15 cellular contexts compared by ENCODE assay signal in genomic region chr12:104598342-104599271, GRCh38.
DNase-seq lines count a peak whose midpoint lies in the region; ATAC-seq and TF ChIP-seq lines count a peak whose summit lies in the region.
"Had no signal": no experiment of that assay in that cellular context is flagged by ENCODE, and none has a peak within 500 bp of the region (broad histone marks: within the 10 kb centered on the region; RNA-seq: fewer than 3 reads in every experiment).

No MANE protein-coding gene starts in this region.

- no peaks in the 10 kb centered on the region for H3K9me3 Mint-ChIP-seq in stimulated activated naive CD8-positive, alpha-beta T cell treated with anti-CD3 and anti-CD28 coated beads, Interleukin-15, Interleukin-2, amounts not matched to agents 100 ng/mL and 50 ng/mL, for 24 hours
- H3K9me3 Mint-ChIP-seq in stimulated activated naive CD8-positive, alpha-beta T cell treated with anti-CD3 and anti-CD28 coated beads, Interleukin-15, amount 100 ng/mL, for 72 hours: no peaks in the 10 kb centered on the region

- H3K27ac Mint-ChIP-seq in stimulated activated naive CD8-positive, alpha-beta T cell treated with anti-CD3 and anti-CD28 coated beads, Interleukin-15, Interleukin-2, amounts not matched to agents 100 ng/mL and 50 ng/mL, for 24 hours: peak overlapping the region; percentile 21
- H3K27ac Mint-ChIP-seq in stimulated activated naive CD8-positive, alpha-beta T cell treated with anti-CD3 and anti-CD28 coated beads, Interleukin-15, amount 100 ng/mL, for 72 hours: peak overlapping the region in 1 of 2 donors; percentile 26

- H3K4me3 ChIP-seq in uterus: no peak overlapping the region
- H3K4me3 ChIP-seq: hepatocyte had no signal

- H3K4me3 Mint-ChIP-seq in stimulated activated naive CD8-positive, alpha-beta T cell treated with anti-CD3 and anti-CD28 coated beads, Interleukin-15, Interleukin-2, amounts not matched to agents 100 ng/mL and 50 ng/mL, for 24 hours: no peak overlapping the region
- no peak overlapping the region for H3K4me3 Mint-ChIP-seq in stimulated activated naive CD8-positive, alpha-beta T cell treated with anti-CD3 and anti-CD28 coated beads, Interleukin-15, amount 100 ng/mL, for 72 hours

- no peaks in the 10 kb centered on the region for H3K36me3 ChIP-seq in uterus

- no peak for ATAC-seq in stimulated activated naive CD8-positive, alpha-beta T cell treated with anti-CD3 and anti-CD28 coated beads, Interleukin-15, amount 100 ng/mL, for 72 hours
- no peak for ATAC-seq in HG02970 (IDR thresholded peaks at IDR 0.05; ENCODE audit: low FRiP score, unreplicated experiment)
- ATAC-seq: right cardiac atrium had no signal

- no peak for DNase-seq in stimulated activated naive CD8-positive, alpha-beta T cell treated with anti-CD3 and anti-CD28 coated beads, Interleukin-15, amount 100 ng/mL, for 72 hours
- peak; percentile 53 for DNase-seq in UCSD-AML1 (lab: John Stamatoyannopoulos, UW; ENCODE audit: unreplicated experiment)
- peak; percentile 51 for DNase-seq in myocyte (ENCODE audit: low read depth)
- DNase-seq in uterus: no peak
- DNase-seq in NCI-H128 (lab: John Stamatoyannopoulos, UW; ENCODE audit: unreplicated experiment): no peak
- DNase-seq in epidermal melanocyte (ENCODE audit: insufficient read length, low spot score): no peak
- DNase-seq: cerebellar nuclear complex, NCI-H146, SW 1271 had no signal

- H3K27ac ChIP-seq in uterus: peak overlapping the region; percentile 70 to 74
- H3K27ac ChIP-seq: hepatocyte, KMS-11, VCaP had no signal

- intact Hi-C loops in uterus (cut with DNase I; ENCODE audit: low total_unique reads): no loop called here

- TF ChIP-seq CTCF in uterus (IDR thresholded peaks at IDR 0.05): no peak

- peaks cover 84% of the 10 kb centered on the region for H3K4me1 Mint-ChIP-seq in stimulated activated naive CD8-positive, alpha-beta T cell treated with anti-CD3 and anti-CD28 coated beads, Interleukin-15, Interleukin-2, amounts not matched to agents 100 ng/mL and 50 ng/mL, for 24 hours (ENCODE audit: low read depth)
- peaks cover 11% of the 10 kb centered on the region for H3K4me1 Mint-ChIP-seq in stimulated activated naive CD8-positive, alpha-beta T cell treated with anti-CD3 and anti-CD28 coated beads, Interleukin-15, amount 100 ng/mL, for 72 hours

- no peaks in the 10 kb centered on the region for H3K27me3 Mint-ChIP-seq in stimulated activated naive CD8-positive, alpha-beta T cell treated with anti-CD3 and anti-CD28 coated beads, Interleukin-15, Interleukin-2, amounts not matched to agents 100 ng/mL and 50 ng/mL, for 24 hours
- H3K27me3 Mint-ChIP-seq in stimulated activated naive CD8-positive, alpha-beta T cell treated with anti-CD3 and anti-CD28 coated beads, Interleukin-15, amount 100 ng/mL, for 72 hours: no peaks in the 10 kb centered on the region

- no peak for TF ChIP-seq POLR2A in uterus (IDR thresholded peaks at IDR 0.05)

- H3K27me3 ChIP-seq in uterus: no peaks in the 10 kb centered on the region
- H3K27me3 ChIP-seq: hepatocyte had no signal

- peaks cover 14 to 18% of the 10 kb centered on the region in 2 donors for H3K4me1 ChIP-seq in uterus

- H3K36me3 Mint-ChIP-seq in stimulated activated naive CD8-positive, alpha-beta T cell treated with anti-CD3 and anti-CD28 coated beads, Interleukin-15, Interleukin-2, amounts not matched to agents 100 ng/mL and 50 ng/mL, for 24 hours (ENCODE audit: low read depth): peaks cover 16% of the 10 kb centered on the region

- no peaks in the 10 kb centered on the region for H3K9me3 ChIP-seq in uterus

Comparison
In these comparisons a context has a peak if more than half of its experiments do, and no peak if none do; other contexts are left out.
1. DNase-seq: peak in UCSD-AML1 (single experiment) and myocyte (single experiment); none in stimulated activated naive CD8-positive, alpha-beta T cell treated with anti-CD3 and anti-CD28 coated beads, Interleukin-15, amount 100 ng/mL, for 72 hours (0 of 2), uterus (0 of 2), NCI-H128 (single experiment) and epidermal melanocyte (single experiment).